In the genomic region with DNA sequence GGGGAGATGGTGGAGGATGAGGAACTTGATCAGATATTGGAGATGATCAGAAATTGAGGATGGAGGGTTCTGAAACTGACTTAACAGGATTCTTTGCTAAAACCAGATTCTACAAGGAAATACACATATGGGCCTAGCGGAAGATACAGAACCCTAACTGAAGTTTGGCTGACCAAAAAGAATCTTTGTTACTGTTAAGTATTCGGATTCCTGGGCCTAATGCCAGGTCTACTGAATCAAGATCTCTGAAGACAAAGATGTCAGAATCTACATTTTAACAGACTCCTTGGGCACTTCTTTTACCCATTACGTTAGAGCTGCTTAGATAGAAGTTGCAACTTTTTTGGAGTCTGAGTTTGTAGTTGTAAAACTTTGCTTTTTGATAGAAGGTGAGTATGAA, we compare ENCODE assay signal across 2 cellular contexts.
TF ChIP-seq lines count a peak whose summit lies in the region.

No MANE protein-coding gene starts in this region.

TF ChIP-seq in SK-N-SH treated with all-trans-retinoic acid at 6 μM for 48 hours, 23 proteins besides CTCF, POLR2A, EP300 and RAD21:
- TF ChIP-seq ESRRG (CRISPR knock-in tag; IDR thresholded peaks at IDR 0.05) (no peak), ZNF565 (CRISPR knock-in tag; conservative IDR thresholded peaks at IDR 0.05; ENCODE audit: low read depth) (no peak), SNAI2 (CRISPR knock-in tag; IDR thresholded peaks at IDR 0.05) (no peak), RARB (CRISPR knock-in tag; IDR thresholded peaks at IDR 0.05) (no peak), ARNTL (CRISPR knock-in tag; IDR thresholded peaks at IDR 0.05; ENCODE audit: borderline replicate concordance, low read depth) (no peak), ZNF8 (CRISPR knock-in tag; IDR thresholded peaks at IDR 0.05) (no peak), ZC3H10 (CRISPR knock-in tag; IDR thresholded peaks at IDR 0.05) (no peak), BACH2 (CRISPR knock-in tag; IDR thresholded peaks at IDR 0.05; ENCODE audit: borderline replicate concordance) (no peak), TSHZ2 (CRISPR knock-in tag; IDR thresholded peaks at IDR 0.05) (no peak), OSR1 (CRISPR knock-in tag; IDR thresholded peaks at IDR 0.05) (no peak), CSDC2 (CRISPR knock-in tag; IDR thresholded peaks at IDR 0.05) (no peak), ZNF70 (CRISPR knock-in tag; IDR thresholded peaks at IDR 0.05) (no peak), GLIS3 (CRISPR knock-in tag; IDR thresholded peaks at IDR 0.05) (no peak)
- TF ChIP-seq, protein P1, sequence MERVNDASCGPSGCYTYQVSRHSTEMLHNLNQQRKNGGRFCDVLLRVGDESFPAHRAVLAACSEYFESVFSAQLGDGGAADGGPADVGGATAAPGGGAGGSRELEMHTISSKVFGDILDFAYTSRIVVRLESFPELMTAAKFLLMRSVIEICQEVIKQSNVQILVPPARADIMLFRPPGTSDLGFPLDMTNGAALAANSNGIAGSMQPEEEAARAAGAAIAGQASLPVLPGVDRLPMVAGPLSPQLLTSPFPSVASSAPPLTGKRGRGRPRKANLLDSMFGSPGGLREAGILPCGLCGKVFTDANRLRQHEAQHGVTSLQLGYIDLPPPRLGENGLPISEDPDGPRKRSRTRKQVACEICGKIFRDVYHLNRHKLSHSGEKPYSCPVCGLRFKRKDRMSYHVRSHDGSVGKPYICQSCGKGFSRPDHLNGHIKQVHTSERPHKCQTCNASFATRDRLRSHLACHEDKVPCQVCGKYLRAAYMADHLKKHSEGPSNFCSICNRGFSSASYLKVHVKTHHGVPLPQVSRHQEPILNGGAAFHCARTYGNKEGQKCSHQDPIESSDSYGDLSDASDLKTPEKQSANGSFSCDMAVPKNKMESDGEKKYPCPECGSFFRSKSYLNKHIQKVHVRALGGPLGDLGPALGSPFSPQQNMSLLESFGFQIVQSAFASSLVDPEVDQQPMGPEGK (CRISPR knock-in tag; IDR thresholded peaks at IDR 0.05; ENCODE audit: borderline replicate concordance), result no peak
- TF ChIP-seq, protein P2, sequence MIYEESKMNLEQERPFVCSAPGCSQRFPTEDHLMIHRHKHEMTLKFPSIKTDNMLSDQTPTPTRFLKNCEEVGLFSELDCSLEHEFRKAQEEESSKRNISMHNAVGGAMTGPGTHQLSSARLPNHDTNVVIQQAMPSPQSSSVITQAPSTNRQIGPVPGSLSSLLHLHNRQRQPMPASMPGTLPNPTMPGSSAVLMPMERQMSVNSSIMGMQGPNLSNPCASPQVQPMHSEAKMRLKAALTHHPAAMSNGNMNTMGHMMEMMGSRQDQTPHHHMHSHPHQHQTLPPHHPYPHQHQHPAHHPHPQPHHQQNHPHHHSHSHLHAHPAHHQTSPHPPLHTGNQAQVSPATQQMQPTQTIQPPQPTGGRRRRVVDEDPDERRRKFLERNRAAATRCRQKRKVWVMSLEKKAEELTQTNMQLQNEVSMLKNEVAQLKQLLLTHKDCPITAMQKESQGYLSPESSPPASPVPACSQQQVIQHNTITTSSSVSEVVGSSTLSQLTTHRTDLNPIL (CRISPR knock-in tag; IDR thresholded peaks at IDR 0.05; ENCODE audit: low read depth), result no peak
- TF ChIP-seq, protein P3, sequence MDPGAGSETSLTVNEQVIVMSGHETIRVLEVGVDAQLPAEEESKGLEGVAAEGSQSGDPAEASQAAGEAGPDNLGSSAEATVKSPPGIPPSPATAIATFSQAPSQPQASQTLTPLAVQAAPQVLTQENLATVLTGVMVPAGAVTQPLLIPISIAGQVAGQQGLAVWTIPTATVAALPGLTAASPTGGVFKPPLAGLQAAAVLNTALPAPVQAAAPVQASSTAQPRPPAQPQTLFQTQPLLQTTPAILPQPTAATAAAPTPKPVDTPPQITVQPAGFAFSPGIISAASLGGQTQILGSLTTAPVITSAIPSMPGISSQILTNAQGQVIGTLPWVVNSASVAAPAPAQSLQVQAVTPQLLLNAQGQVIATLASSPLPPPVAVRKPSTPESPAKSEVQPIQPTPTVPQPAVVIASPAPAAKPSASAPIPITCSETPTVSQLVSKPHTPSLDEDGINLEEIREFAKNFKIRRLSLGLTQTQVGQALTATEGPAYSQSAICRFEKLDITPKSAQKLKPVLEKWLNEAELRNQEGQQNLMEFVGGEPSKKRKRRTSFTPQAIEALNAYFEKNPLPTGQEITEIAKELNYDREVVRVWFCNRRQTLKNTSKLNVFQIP (CRISPR knock-in tag; IDR thresholded peaks at IDR 0.05; ENCODE audit: borderline replicate concordance, low read depth), result no peak

TF ChIP-seq in SK-N-SH, 30 proteins besides CTCF, POLR2A, EP300 and RAD21 (continued from another document):
- TF ChIP-seq MXI1 (IDR thresholded peaks at IDR 0.05; ENCODE audit: low read depth, low read length) (no peak), ZBTB33 (IDR thresholded peaks at IDR 0.05; ENCODE audit: borderline replicate concordance, low read depth) (no peak), GABPA (IDR thresholded peaks at IDR 0.05; ENCODE audit: low read depth) (no peak)
